Comparison of ENCODE assay signal across 1 cellular context in genomic region chrX:65971151-65971550, GRCh38.
TF ChIP-seq lines count a peak whose summit lies in the region.

No MANE protein-coding gene starts in this region.

TF ChIP-seq in K562, 482 proteins besides CTCF, POLR2A, EP300 and RAD21 (continued from another document):
- no peak for TF ChIP-seq TCF15 (CRISPR knock-in tag; IDR thresholded peaks at IDR 0.05)
